Comparison of ENCODE assay signal across 8 cellular contexts in genomic region chr9:100598641-100599145, GRCh38. TPM values are rescaled to one million over a fixed set of nuclear protein-coding genes. Genes with fewer than 3 reads are reported as not detected.
DNase-seq lines count a peak whose midpoint lies in the region; ATAC-seq and TF ChIP-seq lines count a peak whose summit lies in the region.

No MANE protein-coding gene starts in this region.

- no peak overlapping the region for H2BK20ac ChIP-seq in IMR-90 (ENCODE audit: low read depth, low read length)

- peak overlapping the region; percentile 94 for H2AFZ ChIP-seq in IMR-90 (replicated peaks; ENCODE audit: low read length, poor library complexity)

- H3K4me3 ChIP-seq in IMR-90 (ENCODE audit: insufficient read depth, low read depth, low read length) = peak overlapping the region; percentile 47
- peak overlapping the region; percentile 54 for H3K4me3 ChIP-seq in fibroblast of pulmonary artery (replicated peaks; ENCODE audit: low read depth, low read length)

- no peaks in the 10 kb centered on the region for H4K20me1 ChIP-seq in IMR-90 (ENCODE audit: insufficient read depth, low read length)

- H3K18ac ChIP-seq in IMR-90 (ENCODE audit: low read depth, low read length) = 0 out of 2 replicates have a peak overlapping the region, but pooled peaks have one; percentile 17

- H2BK120ac ChIP-seq in IMR-90 (ENCODE audit: low read depth, low read length) = peak overlapping the region; percentile 4; the same call in 1 of the 2 replicates

- peak; percentile 69 for ATAC-seq in GM21529 (IDR thresholded peaks at IDR 0.05; ENCODE audit: unreplicated experiment)
- ATAC-seq in IMR-90 (ENCODE audit: low read depth) = peak; percentile 93
- peak; percentile 87 to 90 for ATAC-seq in natural killer cell treated with Interleukin-12 subunit alpha and Interleukin-12 subunit beta and Interleukin-15 and Interleukin-18, amount 100 ng/mL, for 72 hours
- ATAC-seq in stimulated activated naive CD8-positive, alpha-beta T cell treated with anti-CD3 and anti-CD28 coated beads, Interleukin-15, Interleukin-2, amounts not matched to agents 100 U/mL and 50 U/mL, for 24 hours = peak; percentile 89

- H3K23ac ChIP-seq in IMR-90 (ENCODE audit: low read depth, low read length) = peak overlapping the region; percentile 72; the same call in 1 of the 2 replicates

- no peak overlapping the region for H3K27ac ChIP-seq in IMR-90 (ENCODE audit: insufficient read depth, low read length)

- no peaks in the 10 kb centered on the region; the same call in 1 of the 2 replicates for H3K27me3 ChIP-seq in IMR-90 (ENCODE audit: control insufficient read depth, insufficient read depth, low read length)

- peak overlapping the region; percentile 57 for H3K9ac ChIP-seq in IMR-90 (ENCODE audit: low read depth, low read length)

- H4K5ac ChIP-seq in IMR-90 (ENCODE audit: low read depth, low read length) = peak overlapping the region; percentile 68; the same call in 1 of the 2 replicates

- no peaks in the 10 kb centered on the region for H3K9me1 ChIP-seq in IMR-90 (ENCODE audit: insufficient read depth, low read length)

- H3K4me1 Mint-ChIP-seq in natural killer cell treated with Interleukin-12 subunit alpha and Interleukin-12 subunit beta and Interleukin-15 and Interleukin-18, amount 100 ng/mL, for 72 hours (ENCODE audit: low read depth in 2 of 2) = peaks cover 18 to 20% of the 10 kb centered on the region in 2 donors

- peak; percentile 87 for DNase-seq in DMS153 (lab: John Stamatoyannopoulos, UW)
- DNase-seq in IMR-90 = peak; percentile 71
- DNase-seq in activated T-helper 1 cell treated with anti-CD3 and anti-CD28 coated beads, Interleukin-2, amount 50 U/mL, for 16 hours (ENCODE audit: low read depth in 1 of 2, low spot score in 1 of 2) = peak; percentile 61 to 70
- DNase-seq in fibroblast of pulmonary artery (ENCODE audit: low read depth) = peak; percentile 79
- peak; percentile 84 for DNase-seq in natural killer cell treated with Interleukin-12 subunit alpha and Interleukin-12 subunit beta and Interleukin-15 and Interleukin-18, amount 100 ng/mL, for 72 hours (ENCODE audit: low spot score)
- peak; percentile 83 for DNase-seq in stimulated activated naive CD8-positive, alpha-beta T cell treated with anti-CD3 and anti-CD28 coated beads, Interleukin-15, Interleukin-2, amounts not matched to agents 100 U/mL and 50 U/mL, for 24 hours

- H3K4ac ChIP-seq in IMR-90 (ENCODE audit: low read depth, low read length) = peak overlapping the region; percentile 68; the same call in 1 of the 2 replicates

- H2AK9ac ChIP-seq in IMR-90 (replicated peaks; ENCODE audit: low read depth, low read length, poor library complexity) = peak overlapping the region; percentile 59

- H3K14ac ChIP-seq in IMR-90 (replicated peaks; ENCODE audit: low read depth, low read length) = peak overlapping the region; percentile 54

- CTCF ChIA-PET in IMR-90 (lab: Yijun Ruan, JAX) = no interaction called here

- TF ChIP-seq CTCF in IMR-90 (conservative IDR thresholded peaks at IDR 0.05; ENCODE audit: low read depth, low read length) (no peak), fibroblast of pulmonary artery (IDR thresholded peaks at IDR 0.05; ENCODE audit: low read length, missing control alignments) (no peak)

- no peak for TF ChIP-seq RAD21 in IMR-90 (IDR thresholded peaks at IDR 0.05; ENCODE audit: low read length)

- no peaks in the 10 kb centered on the region; a peak in 1 of 4 replicates for H3K79me1 ChIP-seq in IMR-90 (ENCODE audit: low read depth in 1 of 2, low read length in 2 of 2)

- in situ Hi-C loops in IMR-90 (cut with MboI; ENCODE audit: low sequenced_read_pairs) = loop anchor here (25.0 kb wide), 2 partner anchors 561 to 1411 kb away; no protein-coding TSS in a partner anchor

- H3K4me1 ChIP-seq in IMR-90 (ENCODE audit: control insufficient read depth, insufficient read depth, low read length) = peaks cover 1% of the 10 kb centered on the region; the same call in 1 of the 2 replicates

- H4K91ac ChIP-seq in IMR-90 (ENCODE audit: insufficient read depth, low read depth, low read length) = peak overlapping the region; percentile 33; the same call in 1 of the 2 replicates

- H4K8ac ChIP-seq in IMR-90 (ENCODE audit: low read depth in 2 of 2, low read length in 2 of 2) = peak overlapping the region; percentile 90 to 95

- no peaks in the 10 kb centered on the region for H3K9me3 Mint-ChIP-seq in natural killer cell treated with Interleukin-12 subunit alpha and Interleukin-12 subunit beta and Interleukin-15 and Interleukin-18, amount 100 ng/mL, for 72 hours

- H2BK5ac ChIP-seq in IMR-90 (ENCODE audit: low read depth, low read length, poor library complexity, severe bottlenecking) = no peak overlapping the region

- intact Hi-C loops in IMR-90 (cut with micrococcal nuclease) = loop anchor here (5.0 to 10.0 kb wide), 7 partner anchors 251 to 1334 kb away; partner anchors contain the start of genes ERP44, INVS and NR4A3

- no peaks in the 10 kb centered on the region for H3K36me3 Mint-ChIP-seq in natural killer cell treated with Interleukin-12 subunit alpha and Interleukin-12 subunit beta and Interleukin-15 and Interleukin-18, amount 100 ng/mL, for 72 hours

- H3K27ac Mint-ChIP-seq in natural killer cell treated with Interleukin-12 subunit alpha and Interleukin-12 subunit beta and Interleukin-15 and Interleukin-18, amount 100 ng/mL, for 72 hours = peak overlapping the region in 1 of 2 donors; percentile 63

- peak overlapping the region; percentile 70 for H3K4me2 ChIP-seq in IMR-90 (ENCODE audit: low read depth, low read length)

- no peaks in the 10 kb centered on the region for H3K9me3 ChIP-seq in IMR-90 (ENCODE audit: control insufficient read depth, insufficient read depth, low read length)

- no CpG with 5 or more reads among the region's 41 CpGs for WGBS in IMR-90 (ENCODE audit: extremely low coverage in 2 of 2, insufficient read length in 1 of 2), 2 experiments

- peak overlapping the region; percentile 75 for H3K4me3 Mint-ChIP-seq in natural killer cell treated with Interleukin-12 subunit alpha and Interleukin-12 subunit beta and Interleukin-15 and Interleukin-18, amount 100 ng/mL, for 72 hours

- H3K27me3 Mint-ChIP-seq in natural killer cell treated with Interleukin-12 subunit alpha and Interleukin-12 subunit beta and Interleukin-15 and Interleukin-18, amount 100 ng/mL, for 72 hours = no peaks in the 10 kb centered on the region

- H3K56ac ChIP-seq in IMR-90 (ENCODE audit: extremely low read depth, insufficient read depth, low read length) = peak overlapping the region; percentile 47; the same call in 1 of the 2 replicates

- H2AK5ac ChIP-seq in IMR-90 (ENCODE audit: low read depth, low read length) = no peak overlapping the region

- H3K36me3 ChIP-seq in IMR-90 (ENCODE audit: control insufficient read depth, insufficient read depth, low read length) = no peaks in the 10 kb centered on the region

- TF ChIP-seq POLR2A in IMR-90 (IDR thresholded peaks at IDR 0.05; ENCODE audit: low read depth, low read length) = no peak

- 0 out of 3 replicates have a peak overlapping the region, but pooled peaks have one; percentile 62 for H2BK15ac ChIP-seq in IMR-90 (ENCODE audit: low read depth, low read length)

- dilution Hi-C loops in IMR-90 (cut with HindIII; ENCODE audit: low sequenced_read_pairs, unreplicated experiment) = no loop called here

- no TSS peak for BruUV-seq in IMR-90 (replicated peaks; lab: Mats Ljungman, UMichigan)

- POLR2A ChIA-PET in IMR-90 (lab: Charles Lee; ENCODE audit: unreplicated experiment) = no interaction called here

TF ChIP-seq in IMR-90, 13 proteins besides CTCF, POLR2A, EP300 and RAD21 (continues in another document):
- TF ChIP-seq RFX5 (IDR thresholded peaks at IDR 0.05; ENCODE audit: low read depth, low read length) (no peak), MXI1 (IDR thresholded peaks at IDR 0.05; ENCODE audit: borderline replicate concordance, low read depth, low read length) (no peak), MAFK (IDR thresholded peaks at IDR 0.05; ENCODE audit: low read depth, low read length) (no peak), BHLHE40 (IDR thresholded peaks at IDR 0.05; ENCODE audit: low read depth, low read length) (no peak), SMC3 (IDR thresholded peaks at IDR 0.05; ENCODE audit: low read depth, low read length) (no peak), FOS (IDR thresholded peaks at IDR 0.05; ENCODE audit: low read depth, low read length) (no peak), MAZ (IDR thresholded peaks at IDR 0.05; ENCODE audit: borderline replicate concordance, low read depth, low read length) (no peak)

TF ChIP-seq in PFSK-1, 5 proteins besides CTCF, POLR2A, EP300 and RAD21:
- TF ChIP-seq FOXP2 (optimal IDR thresholded peaks at IDR 0.05; ENCODE audit: borderline replicate concordance, extremely low read depth, extremely low read length, insufficient read depth) (no peak), POLR2AphosphoS5 (IDR thresholded peaks at IDR 0.05; ENCODE audit: low read depth, low read length) (peak; percentile 58; the same call in 1 of the 2 replicates)

RNA-seq across cellular contexts. Expression of gene CAVIN4, which starts 20.8 kb away (rescaled TPM):
- total RNA-seq in IMR-90 (2012; rRNA removed) = 2.2 and 4.2 TPM in 2 replicates
- 2.3 and 2.6 TPM in 2 replicates for polyA plus RNA-seq in IMR-90 (2012; rRNA removed)
- 0.29 and 0.53 TPM in 2 replicates for polyA plus RNA-seq in IMR-90 (2012; cell fraction: cytosol; rRNA removed)
- polyA plus RNA-seq in IMR-90 (2012; cell fraction: nucleus; rRNA removed; ENCODE audit: low replicate concordance) = 0.54 and 2.8 TPM in 2 replicates
- 0.31 TPM for polyA plus RNA-seq in PFSK-1 (2012; ENCODE audit: insufficient read length, low read depth)
- total RNA-seq in natural killer cell treated with Interleukin-12 subunit alpha and Interleukin-12 subunit beta and Interleukin-15 and Interleukin-18, amount 100 ng/mL, for 72 hours = under 1 TPM; 0.31 to 0.48 TPM
